ENCODE assay signal across 7 cellular contexts in genomic region chr15:41827880-41828746, GRCh38.
DNase-seq lines count a peak whose midpoint lies in the region; ATAC-seq and TF ChIP-seq lines count a peak whose summit lies in the region.

Gene JMJD7, plus strand, starts transcription at chr15:41828092. Its CDS starts 33 bp downstream, at chr15:41828125.

- no peak for TF ChIP-seq CTCF in VCaP (conservative IDR thresholded peaks at IDR 0.05)

- ATAC-seq in GM18511 (IDR thresholded peaks at IDR 0.05; ENCODE audit: unreplicated experiment) (peak; percentile 74), HG02884 (IDR thresholded peaks at IDR 0.05; ENCODE audit: unreplicated experiment) (peak; percentile 56)

- H3K4me3 ChIP-seq in skin epidermis: peak within 1 kb of the TSS; percentile 50 to 85 (median 70)

- peak within 1 kb of the TSS; percentile 94 for H3K27ac ChIP-seq in VCaP
- H3K27ac ChIP-seq in skin epidermis: peak within 1 kb of the TSS; percentile 15 to 98 (median 89)

- in situ Hi-C loops in T47D (cut with HindIII; ENCODE audit: low pct_unique_long_range_greater_than_20kb, low sequenced_read_pairs): no loop called here

- peak; percentile 84 for DNase-seq in NCI-H2171 (lab: John Stamatoyannopoulos, UW)
- peak; percentile 92 to 97 for DNase-seq in T47D (ENCODE audit: low read depth in 1 of 2, low spot score in 1 of 2)
- DNase-seq in iPS-NIHi11 (ENCODE audit: low spot score): peak; percentile 100

Comparison
In these comparisons a context has a peak if more than half of its experiments do, and no peak if none do; other contexts are left out.
1. Peak in every context shown above with its lines: DNase-seq, ATAC-seq, H3K4me3 ChIP-seq and H3K27ac ChIP-seq.